ENCODE assay signal across 25 cellular contexts in genomic region chr10:8700689-8701088, GRCh38.
DNase-seq lines count a peak whose midpoint lies in the region; ATAC-seq, FAIRE-seq and TF ChIP-seq lines count a peak whose summit lies in the region.
"Had no signal": no experiment of that assay in that cellular context is flagged by ENCODE, and none has a peak within 500 bp of the region (broad histone marks: within the 10 kb centered on the region; RNA-seq: fewer than 3 reads in every experiment).

No MANE protein-coding gene starts in this region.

- no peak for FAIRE-seq in A549 (lab: Jason Lieb, UNC)
- FAIRE-seq: G401.6, GM12891 had no signal

- no peaks in the 10 kb centered on the region for H3K27me3 Mint-ChIP-seq in mesothelial cell of epicardium (ENCODE audit: low read depth)

- TF ChIP-seq POLR2A in A549 (IDR thresholded peaks at IDR 0.05; ENCODE audit: low read length), result no peak
- TF ChIP-seq POLR2A in Peyer's patch (IDR thresholded peaks at IDR 0.05), result no peak

- DNase-seq in A549 (ENCODE audit: low read depth in 1 of 2, low spot score in 1 of 2), result no peak
- no peak for DNase-seq in HEK293T (ENCODE audit: extremely low spot score)
- DNase-seq in mesothelial cell of epicardium (ENCODE audit: low spot score in 2 of 2, unreplicated experiment in 2 of 2), result no peak
- DNase-seq in HCEC 1CT, result no peak
- no peak for DNase-seq in smooth muscle cell (lab: John Stamatoyannopoulos, UW; ENCODE audit: unreplicated experiment)
- DNase-seq in Peyer's patch, result no peak
- DNase-seq: ACHN; BE2C; C1 segment of cervical spinal cord; CD4-positive, alpha-beta memory T cell; CD4-positive, CD25-positive, alpha-beta regulatory T cell; CD8-positive, alpha-beta memory T cell; COR-L47; DMS 273 treated with DMSO at 0.1 percent for 48 hours; DMS153; DMS53; DMS79; DND-41; EL; GF-D8 had no signal

- H4K20me1 ChIP-seq in smooth muscle cell (ENCODE audit: low read depth), result no peaks in the 10 kb centered on the region
- H4K20me1 ChIP-seq: BLaER1 had no signal

- peaks cover 7% of the 10 kb centered on the region for H3F3A ChIP-seq in smooth muscle cell (ENCODE audit: low read depth)

- no peak overlapping the region for H2AFZ ChIP-seq in smooth muscle cell (ENCODE audit: low read depth)

- H3K4me1 Mint-ChIP-seq in mesothelial cell of epicardium, result peaks cover 31% of the 10 kb centered on the region
- H3K4me1 Mint-ChIP-seq: CD14-positive monocyte; CD4-positive, alpha-beta memory T cell; CD4-positive, CD25-positive, alpha-beta regulatory T cell had no signal

- ATAC-seq in A549, result no peak

- H3K9me3 ChIP-seq in A549 (0 out of 3 replicates have a peak, but pooled peaks cover 6% of the 10 kb centered on the region), smooth muscle cell (replicated peaks; ENCODE audit: low read depth) (no peaks in the 10 kb centered on the region), Peyer's patch (no peaks in the 10 kb centered on the region)
- H3K9me3 ChIP-seq: BE2C, BLaER1 had no signal

- peaks cover 6% of the 10 kb centered on the region for H3K36me3 Mint-ChIP-seq in mesothelial cell of epicardium
- H3K36me3 Mint-ChIP-seq: CD14-positive monocyte; CD4-positive, alpha-beta memory T cell; CD4-positive, CD25-positive, alpha-beta regulatory T cell had no signal

- peak overlapping the region; percentile 7 for H3K27ac Mint-ChIP-seq in mesothelial cell of epicardium
- H3K27ac Mint-ChIP-seq: CD14-positive monocyte; CD8-positive, alpha-beta memory T cell had no signal

- POLR2A ChIA-PET in A549 (lab: Yijun Ruan, JAX), result no interaction called here
- POLR2A ChIA-PET in HEK293T (lab: Yijun Ruan, JAX), result no interaction called here

- H3K4me3 ChIP-seq in A549 (no peak overlapping the region), smooth muscle cell (no peak overlapping the region), Peyer's patch (no peak overlapping the region)
- H3K4me3 ChIP-seq: BLaER1 had no signal

- H3K79me2 ChIP-seq in smooth muscle cell (ENCODE audit: low read depth), result no peaks in the 10 kb centered on the region

- TF ChIP-seq RAD21 in A549 (conservative IDR thresholded peaks at IDR 0.05 in 1 of 2, IDR thresholded peaks at IDR 0.05 in 1 of 2), result no peak

- CTCF ChIA-PET in A549 (lab: Yijun Ruan, JAX), result interaction anchor here (0.5 to 1.2 kb wide), 2 partner anchors 14 to 110 kb away, joined by 3 read pairs; no protein-coding TSS in a partner anchor
- CTCF ChIA-PET in HEK293T (lab: Yijun Ruan, JAX), result interaction anchor here (0.6 kb wide), 1 partner anchor 57 kb away, joined by 3 read pairs; no protein-coding TSS in a partner anchor

- TF ChIP-seq CTCF in A549 (IDR thresholded peaks at IDR 0.05), result no peak
- TF ChIP-seq CTCF in mesothelial cell of epicardium (IDR thresholded peaks at IDR 0.05; ENCODE audit: unreplicated experiment), result no peak
- TF ChIP-seq CTCF in smooth muscle cell (IDR thresholded peaks at IDR 0.05; ENCODE audit: borderline replicate concordance, insufficient read depth, poor library complexity, severe bottlenecking), result no peak
- no peak for TF ChIP-seq CTCF in Peyer's patch (IDR thresholded peaks at IDR 0.05)

- H3K27me3 ChIP-seq in smooth muscle cell (ENCODE audit: low read depth) (no peaks in the 10 kb centered on the region), Peyer's patch (no peaks in the 10 kb centered on the region)
- H3K27me3 ChIP-seq: BE2C, BLaER1 had no signal

- H3K9ac ChIP-seq in smooth muscle cell (ENCODE audit: low read depth), result no peak overlapping the region
- H3K9ac ChIP-seq: BLaER1 had no signal

- no peak for TF ChIP-seq EP300 in A549 (IDR thresholded peaks at IDR 0.05)

- H3K4me2 ChIP-seq in A549 (no peak overlapping the region), smooth muscle cell (no peak overlapping the region)
- H3K4me2 ChIP-seq: BLaER1 had no signal

- H3K36me3 ChIP-seq in smooth muscle cell (ENCODE audit: low read depth) (no peaks in the 10 kb centered on the region), Peyer's patch (no peaks in the 10 kb centered on the region)
- H3K36me3 ChIP-seq: BE2C, BLaER1 had no signal

- no peak overlapping the region for H3K4me3 Mint-ChIP-seq in mesothelial cell of epicardium
- H3K4me3 Mint-ChIP-seq: CD14-positive monocyte; CD4-positive, alpha-beta memory T cell; CD4-positive, CD25-positive, alpha-beta regulatory T cell; CD8-positive, alpha-beta memory T cell had no signal

- H3K9me3 Mint-ChIP-seq in mesothelial cell of epicardium, result peaks cover 9% of the 10 kb centered on the region
- H3K9me3 Mint-ChIP-seq: CD4-positive, CD25-positive, alpha-beta regulatory T cell had no signal

- H3K27ac ChIP-seq in A549, result peak overlapping the region in 1 of 2 experiments; percentile 31; a peak in 1 of 6 replicates
- no peak overlapping the region for H3K27ac ChIP-seq in smooth muscle cell (ENCODE audit: low read depth)
- no peak overlapping the region for H3K27ac ChIP-seq in Peyer's patch
- H3K27ac ChIP-seq: 22Rv1, BLaER1 had no signal

- H3K4me1 ChIP-seq in A549 (peaks cover 18% of the 10 kb centered on the region), smooth muscle cell (ENCODE audit: low read depth) (no peaks in the 10 kb centered on the region), Peyer's patch (no peaks in the 10 kb centered on the region)
- H3K4me1 ChIP-seq: BLaER1 had no signal

TF ChIP-seq in A549, 52 proteins besides CTCF, POLR2A, EP300 and RAD21:
- peak; percentile 67 for TF ChIP-seq ZFP36 (IDR thresholded peaks at IDR 0.05; ENCODE audit: borderline replicate concordance, partially characterized antibody)
- TF ChIP-seq ATOH8 (CRISPR knock-in tag; IDR thresholded peaks at IDR 0.05; ENCODE audit: low read depth), result no peak

TF ChIP-seq in HEK293T, 16 proteins besides CTCF, POLR2A, EP300 and RAD21:
- TF ChIP-seq FOXM1 (IDR thresholded peaks at IDR 0.05; ENCODE audit: borderline replicate concordance), result no peak
- TF ChIP-seq PKNOX1 (IDR thresholded peaks at IDR 0.05), result peak; percentile 58; the same call in 1 of the 2 replicates
